ENCODE assay signal across 1 cellular context in the genomic region with DNA sequence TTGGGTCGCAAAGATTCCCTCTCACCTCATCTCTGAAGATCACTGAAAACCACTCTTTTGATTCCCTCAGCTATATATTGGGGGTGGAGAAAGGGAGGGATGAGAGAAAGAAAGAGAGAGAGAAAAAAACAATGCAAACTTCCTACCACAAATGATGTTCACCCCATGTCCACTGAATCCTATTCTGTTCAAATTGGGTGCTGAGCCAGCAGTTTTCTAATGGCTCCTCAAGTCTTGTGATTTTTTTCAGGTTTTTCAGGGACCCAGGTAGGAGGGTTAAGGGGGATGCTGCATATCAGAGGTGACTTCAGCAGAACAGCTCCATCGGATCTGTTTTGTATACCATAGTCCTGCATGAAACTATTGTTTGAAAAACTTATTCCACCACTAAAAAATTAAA.
TF ChIP-seq lines count a peak whose summit lies in the region.

No MANE protein-coding gene starts in this region.

TF ChIP-seq in IMR-90, 13 proteins besides CTCF, POLR2A, EP300 and RAD21 (continued from another document):
- TF ChIP-seq ELK1 (IDR thresholded peaks at IDR 0.05; ENCODE audit: borderline replicate concordance, low read depth, low read length) (no peak), CEBPB (IDR thresholded peaks at IDR 0.05; ENCODE audit: low read depth, low read length) (no peak), USF2 (IDR thresholded peaks at IDR 0.05; ENCODE audit: low read depth, low read length) (no peak), SMC3 (IDR thresholded peaks at IDR 0.05; ENCODE audit: low read depth, low read length) (no peak), NFE2L2 (IDR thresholded peaks at IDR 0.05; ENCODE audit: low read depth, low read length) (no peak), MAZ (IDR thresholded peaks at IDR 0.05; ENCODE audit: borderline replicate concordance, low read depth, low read length) (no peak), MAFK (IDR thresholded peaks at IDR 0.05; ENCODE audit: low read depth, low read length) (peak; percentile 87), RFX5 (IDR thresholded peaks at IDR 0.05; ENCODE audit: low read depth, low read length) (no peak)
